ENCODE assay signal across 11 cellular contexts in genomic region chr7:84123903-84124573, GRCh38.
DNase-seq lines count a peak whose midpoint lies in the region; ATAC-seq and TF ChIP-seq lines count a peak whose summit lies in the region.
"Had no signal": no experiment of that assay in that cellular context is flagged by ENCODE, and none has a peak within 500 bp of the region (broad histone marks: within the 10 kb centered on the region; RNA-seq: fewer than 3 reads in every experiment).

No MANE protein-coding gene starts in this region.

- H3K36me3 ChIP-seq in neuronal stem cell (replicated peaks in 1 of 2; ENCODE audit: control insufficient read depth in 2 of 2, insufficient read depth in 2 of 2, low read length in 2 of 2) (peaks cover 0 to 47% of the 10 kb centered on the region in 2 donors), BE2C (no peaks in the 10 kb centered on the region)
- H3K36me3 ChIP-seq: upper lobe of right lung had no signal

- H2BK120ac ChIP-seq in neuronal stem cell (ENCODE audit: low read depth, low read length), result no peak overlapping the region

- H3K27ac ChIP-seq in foreskin keratinocyte, result no peak overlapping the region
- H3K27ac ChIP-seq in neuronal stem cell (replicated peaks; ENCODE audit: low read length), result peak overlapping the region; percentile 1
- H3K27ac ChIP-seq: upper lobe of right lung had no signal

- no peak overlapping the region for H3K4me2 ChIP-seq in neuronal stem cell (ENCODE audit: insufficient read depth, low read length, poor library complexity, severe bottlenecking)

- no peak overlapping the region for H2AK5ac ChIP-seq in neuronal stem cell (ENCODE audit: low read depth, low read length)

- H2BK5ac ChIP-seq in neuronal stem cell (ENCODE audit: low read length), result no peak overlapping the region

- peaks cover 7% of the 10 kb centered on the region for H3K4me1 ChIP-seq in foreskin keratinocyte
- H3K4me1 ChIP-seq in neuronal stem cell (ENCODE audit: control insufficient read depth in 2 of 2, insufficient read depth in 1 of 2, low read depth in 1 of 2, low read length in 2 of 2), result peaks cover 4 to 16% of the 10 kb centered on the region in 2 donors
- H3K4me1 ChIP-seq in BE2C, result peaks cover 5% of the 10 kb centered on the region; the same call in 1 of the 2 replicates
- H3K4me1 ChIP-seq: upper lobe of right lung had no signal

- TF ChIP-seq CTCF in foreskin keratinocyte (conservative IDR thresholded peaks at IDR 0.05) (no peak), BE2C (IDR thresholded peaks at IDR 0.05; ENCODE audit: low read depth, low read length) (no peak)

- no peaks in the 10 kb centered on the region for H3K27me3 ChIP-seq in foreskin keratinocyte
- H3K27me3 ChIP-seq in neuronal stem cell (ENCODE audit: control insufficient read depth in 3 of 3, insufficient read depth in 3 of 3, low read depth in 1 of 3, low read length in 3 of 3), result no peaks in the 10 kb centered on the region
- H3K27me3 ChIP-seq in BE2C, result no peaks in the 10 kb centered on the region
- H3K27me3 ChIP-seq: upper lobe of right lung had no signal

- no CpG with 5 or more reads among the region's 7 CpGs for WGBS in neuronal stem cell (ENCODE audit: extremely low coverage in 2 of 2, insufficient read length in 2 of 2, insufficient replicate concordance in 1 of 2), 2 donors

- no peak overlapping the region for H4K8ac ChIP-seq in neuronal stem cell (ENCODE audit: low read depth, low read length)

- no peak overlapping the region for H3K4me3 ChIP-seq in neuronal stem cell (ENCODE audit: low read length in 2 of 2)
- no peak overlapping the region for H3K4me3 ChIP-seq in BE2C (ENCODE audit: low read depth, low read length)
- H3K4me3 ChIP-seq: upper lobe of right lung had no signal

- DNase-seq in EL (peak; percentile 38), OCI-M1 (lab: John Stamatoyannopoulos, UW) (peak; percentile 46), foreskin keratinocyte (peak; percentile 15 to 38), neuronal stem cell (ENCODE audit: low spot score) (no peak), BE2C (no peak), NCI-H1092 (lab: John Stamatoyannopoulos, UW) (no peak)
- DNase-seq in activated CD4-positive, alpha-beta T cell treated with anti-CD3 and anti-CD28 coated beads, Interleukin-2, amount 50 U/mL, for 1 hour, result no peak
- DNase-seq: activated CD4-positive, alpha-beta memory T cell treated with anti-CD3 and anti-CD28 coated beads, Interleukin-2, amount 10 ng/mL, durations not matched to agents 7 days and 5 days; NCI-H2081; upper lobe of right lung had no signal

- no peak overlapping the region for H3K9ac ChIP-seq in neuronal stem cell (ENCODE audit: low read depth, low read length, poor library complexity)

- no peaks in the 10 kb centered on the region for H3K79me1 ChIP-seq in neuronal stem cell (ENCODE audit: low read depth, low read length)

- no peaks in the 10 kb centered on the region for H3K9me3 ChIP-seq in neuronal stem cell (replicated peaks in 1 of 2; ENCODE audit: control insufficient read depth in 2 of 2, insufficient read depth in 1 of 2, low read depth in 1 of 2, low read length in 2 of 2)
- H3K9me3 ChIP-seq in BE2C, result no peaks in the 10 kb centered on the region
- H3K9me3 ChIP-seq: upper lobe of right lung had no signal

- no peak overlapping the region for H3K18ac ChIP-seq in neuronal stem cell (ENCODE audit: low read length)

- H2BK12ac ChIP-seq in neuronal stem cell (ENCODE audit: low read length), result no peak overlapping the region

- no peak overlapping the region for H3K23ac ChIP-seq in neuronal stem cell (ENCODE audit: low read depth, low read length, poor library complexity)

- H4K91ac ChIP-seq in neuronal stem cell (ENCODE audit: low read depth, low read length, poor library complexity), result no peak overlapping the region

- H3K4ac ChIP-seq in neuronal stem cell (ENCODE audit: low read length), result no peak overlapping the region

- peak overlapping the region; percentile 4 for H2AFZ ChIP-seq in neuronal stem cell (ENCODE audit: low read length)

- peak; percentile 75 for ATAC-seq in foreskin keratinocyte
- ATAC-seq in GM21423 (IDR thresholded peaks at IDR 0.05; ENCODE audit: unreplicated experiment), result no peak
- ATAC-seq: upper lobe of right lung had no signal

- H3K14ac ChIP-seq in neuronal stem cell (ENCODE audit: low read length), result no peak overlapping the region

- H2BK15ac ChIP-seq in neuronal stem cell (ENCODE audit: low read length), result no peak overlapping the region

Comparison
In these comparisons a context has a peak if more than half of its experiments do, and no peak if none do; other contexts are left out.
1. DNase-seq: peak in EL (single experiment), OCI-M1 (single experiment) and foreskin keratinocyte (2 of 2); none in neuronal stem cell (single experiment), BE2C (single experiment), NCI-H1092 (single experiment) and activated CD4-positive, alpha-beta T cell treated with anti-CD3 and anti-CD28 coated beads, Interleukin-2, amount 50 U/mL, for 1 hour (single experiment).